In genomic region chr5:88702328-88702727, GRCh38 we compare ENCODE assay signal across 25 cellular contexts.
"Had no signal": no experiment of that assay in that cellular context is flagged by ENCODE, and none has a peak within 500 bp of the region (broad histone marks: within the 10 kb centered on the region; RNA-seq: fewer than 3 reads in every experiment).

No MANE protein-coding gene starts in this region.

- H3K9me3 Mint-ChIP-seq: activated CD4-positive, alpha-beta T cell treated with anti-CD3 and anti-CD28 coated beads, Interleukin-2, amount 10 ng/mL, durations not matched to agents 7 days and 5 days; activated CD8-positive, alpha-beta T cell treated with anti-CD3 and anti-CD28 coated beads for 36 hours; activated naive CD4-positive, alpha-beta T cell treated with anti-CD3 and anti-CD28 coated beads, Interleukin-2, amount 10 ng/mL, durations not matched to agents 7 days and 5 days; dendritic cell treated with granulocyte-macrophage colony-stimulating factor and Interleukin-4, amounts not matched to agents 40 ng/mL and 50 ng/mL, for 4 days; memory B cell; nephron; stimulated activated effector memory CD8-positive, alpha-beta T cell treated with anti-CD3 and anti-CD28 coated beads, Interleukin-12 subunit alpha, Interleukin-12 subunit beta, amount 100 ng/mL, for 72 hours; stimulated activated naive CD8-positive, alpha-beta T cell treated with anti-CD3 and anti-CD28 coated beads, Interleukin-15, amount 100 ng/mL, for 72 hours; T-helper 2 cell treated with Interferon-gamma antibody and Interleukin-4, amounts not matched to agents 5 μg/mL and 100 μg/mL, for 36 hours had no signal

- H3K4me1 ChIP-seq: right lobe of liver, suprapubic skin, tibial nerve had no signal

- ATAC-seq: activated CD8-positive, alpha-beta memory T cell treated with anti-CD3 and anti-CD28 coated beads, Interleukin-2, amount 10 ng/mL, durations not matched to agents 7 days and 5 days; activated CD8-positive, alpha-beta T cell treated with anti-CD3 and anti-CD28 coated beads for 36 hours; right lobe of liver; stimulated activated effector memory CD8-positive, alpha-beta T cell treated with anti-CD3 and anti-CD28 coated beads, Interleukin-12 subunit alpha, Interleukin-12 subunit beta, amount 100 ng/mL, for 72 hours; stimulated activated naive CD8-positive, alpha-beta T cell treated with anti-CD3 and anti-CD28 coated beads, Interleukin-15, amount 100 ng/mL, for 72 hours had no signal

- H3K4me1 Mint-ChIP-seq: activated CD4-positive, alpha-beta T cell treated with anti-CD3 and anti-CD28 coated beads, Interleukin-2, amount 10 ng/mL, durations not matched to agents 7 days and 5 days; activated CD8-positive, alpha-beta memory T cell treated with anti-CD3 and anti-CD28 coated beads, Interleukin-2, amount 10 ng/mL, durations not matched to agents 7 days and 5 days; activated naive CD4-positive, alpha-beta T cell treated with anti-CD3 and anti-CD28 coated beads, Interleukin-2, amount 10 ng/mL, durations not matched to agents 7 days and 5 days; memory B cell; nephron; stimulated activated effector memory CD8-positive, alpha-beta T cell treated with anti-CD3 and anti-CD28 coated beads, Interleukin-12 subunit alpha, Interleukin-12 subunit beta, amount 100 ng/mL, for 72 hours; stimulated activated naive CD8-positive, alpha-beta T cell treated with anti-CD3 and anti-CD28 coated beads, Interleukin-15, amount 100 ng/mL, for 72 hours had no signal

- H3K4me3 ChIP-seq: cardiac muscle cell, right lobe of liver, skin epidermis, suprapubic skin, tibial nerve had no signal

- H3K4me3 Mint-ChIP-seq: activated CD4-positive, alpha-beta T cell treated with anti-CD3 and anti-CD28 coated beads, Interleukin-2, amount 10 ng/mL, durations not matched to agents 7 days and 5 days; activated CD8-positive, alpha-beta memory T cell treated with anti-CD3 and anti-CD28 coated beads, Interleukin-2, amount 10 ng/mL, durations not matched to agents 7 days and 5 days; activated CD8-positive, alpha-beta T cell treated with anti-CD3 and anti-CD28 coated beads for 36 hours; activated naive CD4-positive, alpha-beta T cell treated with anti-CD3 and anti-CD28 coated beads, Interleukin-2, amount 10 ng/mL, durations not matched to agents 7 days and 5 days; dendritic cell treated with granulocyte-macrophage colony-stimulating factor and Interleukin-4, amounts not matched to agents 40 ng/mL and 50 ng/mL, for 4 days; memory B cell; nephron; stimulated activated effector memory CD8-positive, alpha-beta T cell treated with anti-CD3 and anti-CD28 coated beads, Interleukin-12 subunit alpha, Interleukin-12 subunit beta, amount 100 ng/mL, for 72 hours; stimulated activated naive CD8-positive, alpha-beta T cell treated with anti-CD3 and anti-CD28 coated beads, Interleukin-15, amount 100 ng/mL, for 72 hours; T-helper 2 cell treated with Interferon-gamma antibody and Interleukin-4, amounts not matched to agents 5 μg/mL and 100 μg/mL, for 36 hours had no signal

- H3K9me3 ChIP-seq: right lobe of liver, suprapubic skin, tibial nerve had no signal

- H3K36me3 ChIP-seq: cardiac muscle cell, right lobe of liver, suprapubic skin, tibial nerve had no signal

- H3K27ac Mint-ChIP-seq: activated CD4-positive, alpha-beta T cell treated with anti-CD3 and anti-CD28 coated beads, Interleukin-2, amount 10 ng/mL, durations not matched to agents 7 days and 5 days; activated CD8-positive, alpha-beta memory T cell treated with anti-CD3 and anti-CD28 coated beads, Interleukin-2, amount 10 ng/mL, durations not matched to agents 7 days and 5 days; activated CD8-positive, alpha-beta T cell treated with anti-CD3 and anti-CD28 coated beads for 36 hours; activated naive CD4-positive, alpha-beta T cell treated with anti-CD3 and anti-CD28 coated beads, Interleukin-2, amount 10 ng/mL, durations not matched to agents 7 days and 5 days; dendritic cell treated with granulocyte-macrophage colony-stimulating factor and Interleukin-4, amounts not matched to agents 40 ng/mL and 50 ng/mL, for 4 days; memory B cell; nephron; stimulated activated effector memory CD8-positive, alpha-beta T cell treated with anti-CD3 and anti-CD28 coated beads, Interleukin-12 subunit alpha, Interleukin-12 subunit beta, amount 100 ng/mL, for 72 hours; stimulated activated naive CD8-positive, alpha-beta T cell treated with anti-CD3 and anti-CD28 coated beads, Interleukin-15, amount 100 ng/mL, for 72 hours; T-helper 2 cell treated with Interferon-gamma antibody and Interleukin-4, amounts not matched to agents 5 μg/mL and 100 μg/mL, for 36 hours had no signal

- H3K36me3 Mint-ChIP-seq: activated CD8-positive, alpha-beta memory T cell treated with anti-CD3 and anti-CD28 coated beads, Interleukin-2, amount 10 ng/mL, durations not matched to agents 7 days and 5 days; activated naive CD4-positive, alpha-beta T cell treated with anti-CD3 and anti-CD28 coated beads, Interleukin-2, amount 10 ng/mL, durations not matched to agents 7 days and 5 days; memory B cell; stimulated activated effector memory CD8-positive, alpha-beta T cell treated with anti-CD3 and anti-CD28 coated beads, Interleukin-12 subunit alpha, Interleukin-12 subunit beta, amount 100 ng/mL, for 72 hours had no signal

- DNase-seq: activated CD4-positive, alpha-beta T cell treated with anti-CD3 and anti-CD28 coated beads, Interleukin-2, amount 10 ng/mL, durations not matched to agents 7 days and 5 days; activated CD4-positive, CD25-positive, alpha-beta regulatory T cell treated with anti-CD3 and anti-CD28 coated beads, Interleukin-2, amount 50 U/mL, for 72 hours; activated CD8-positive, alpha-beta memory T cell treated with anti-CD3 and anti-CD28 coated beads, Interleukin-2, amount 10 ng/mL, durations not matched to agents 7 days and 5 days; activated CD8-positive, alpha-beta T cell treated with anti-CD3 and anti-CD28 coated beads for 36 hours; activated effector memory CD4-positive, alpha-beta T cell treated with anti-CD3 and anti-CD28 coated beads, Interleukin-2, amount 50 U/mL, for 16 hours; activated naive CD4-positive, alpha-beta T cell treated with anti-CD3 and anti-CD28 coated beads, Interleukin-2, amount 10 ng/mL, durations not matched to agents 7 days and 5 days; activated T-cell treated with anti-CD3 and anti-CD28 coated beads for 4 hours; amygdala; effector CD8-positive, alpha-beta T cell; glutamatergic neuron; hippocampal formation; nucleus accumbens; right lobe of liver; stimulated activated CD4-positive, alpha-beta T cell treated with anti-CD3 and anti-CD28 coated beads, Interleukin-1b, Interleukin-23, amount 100 ng/mL, for 48 hours; stimulated activated naive CD8-positive, alpha-beta T cell treated with anti-CD3 and anti-CD28 coated beads, Interleukin-15, amount 100 ng/mL, for 72 hours had no signal

- H3K27ac ChIP-seq: cardiac muscle cell, right lobe of liver, skin epidermis, suprapubic skin, tibial nerve, VCaP had no signal
